In genomic region chr6:16707101-16707783, GRCh38 we compare ENCODE assay signal across 13 cellular contexts. TPM values are rescaled to one million over a fixed set of nuclear protein-coding genes. Genes with fewer than 3 reads are reported as not detected.
A peak's percentile ranks its signal among the peaks of the same experiment; 100 is the strongest.
DNase-seq lines count a peak whose midpoint lies in the region; ATAC-seq and TF ChIP-seq lines count a peak whose summit lies in the region.
"Had no signal": no experiment of that assay in that cellular context is flagged by ENCODE, and none has a peak within 500 bp of the region (broad histone marks: within the 10 kb centered on the region; RNA-seq: fewer than 3 reads in every experiment).

No MANE protein-coding gene starts in this region.

- no peaks in the 10 kb centered on the region for H3K27me3 ChIP-seq in HL-60 (ENCODE audit: insufficient read depth, poor library complexity, severe bottlenecking)
- H3K27me3 ChIP-seq: ovary had no signal

- no peaks in the 10 kb centered on the region for H3K9me3 Mint-ChIP-seq in CD14-positive monocyte
- H3K9me3 Mint-ChIP-seq in central memory CD8-positive, alpha-beta T cell = no peaks in the 10 kb centered on the region

- peaks cover 0 to under 1% (median 0%) of the 10 kb centered on the region in 3 donors for H3K27me3 Mint-ChIP-seq in CD14-positive monocyte (ENCODE audit: low read depth in 3 of 3)
- no peaks in the 10 kb centered on the region for H3K27me3 Mint-ChIP-seq in central memory CD8-positive, alpha-beta T cell

- peak overlapping the region; percentile 54 for H3K27ac ChIP-seq in HL-60 (replicated peaks)
- H3K27ac ChIP-seq: KMS-11, lower lobe of right lung, ovary, VCaP had no signal

- no peak overlapping the region for H3K4me3 ChIP-seq in HL-60 (replicated peaks; ENCODE audit: insufficient read depth, low read length)
- H3K4me3 ChIP-seq: lower lobe of right lung, ovary had no signal

- ATAC-seq in GM18907 (IDR thresholded peaks at IDR 0.05; ENCODE audit: unreplicated experiment) (peak; percentile 72), GM18867 (IDR thresholded peaks at IDR 0.05; ENCODE audit: unreplicated experiment) (no peak), GM19328 (IDR thresholded peaks at IDR 0.05; ENCODE audit: unreplicated experiment) (no peak)
- no peak for ATAC-seq in central memory CD8-positive, alpha-beta T cell (replicated peaks; ENCODE audit: extremely low read depth, poor library complexity, severe bottlenecking)

- H3K4me1 Mint-ChIP-seq in CD14-positive monocyte = peaks cover 68% of the 10 kb centered on the region
- peaks cover 54% of the 10 kb centered on the region for H3K4me1 Mint-ChIP-seq in central memory CD8-positive, alpha-beta T cell

- H3K36me3 Mint-ChIP-seq in CD14-positive monocyte = peaks cover 0 to 2% of the 10 kb centered on the region in 2 donors
- H3K36me3 Mint-ChIP-seq in central memory CD8-positive, alpha-beta T cell (ENCODE audit: insufficient read depth) = peaks cover 3% of the 10 kb centered on the region

- DNase-seq in CD14-positive monocyte (ENCODE audit: low spot score) (no peak), HL-60 (ENCODE audit: low read depth in 1 of 2, low spot score in 1 of 2) (no peak), NCI-H2171 treated with DMSO at 0.1 percent for 48 hours (lab: John Stamatoyannopoulos, UW) (no peak)
- DNase-seq in central memory CD8-positive, alpha-beta T cell (ENCODE audit: low spot score in 2 of 2) = no peak
- no peak for DNase-seq in activated CD4-positive, alpha-beta T cell treated with anti-CD3 and anti-CD28 coated beads for 4 hours
- DNase-seq: activated naive CD4-positive, alpha-beta T cell treated with Interleukin-2 at 50 U/mL for 16 hours; ovary had no signal

- peak overlapping the region; percentile 50 to 84 for H3K4me3 Mint-ChIP-seq in CD14-positive monocyte
- H3K4me3 Mint-ChIP-seq in central memory CD8-positive, alpha-beta T cell = no peak overlapping the region

- H3K27ac Mint-ChIP-seq in CD14-positive monocyte = peak overlapping the region; percentile 95 to 97 (median 96)
- H3K27ac Mint-ChIP-seq in central memory CD8-positive, alpha-beta T cell (ENCODE audit: low read depth) = peak overlapping the region; percentile 61

- no peak for TF ChIP-seq CTCF in CD14-positive monocyte (IDR thresholded peaks at IDR 0.05)
- TF ChIP-seq CTCF in HL-60 (IDR thresholded peaks at IDR 0.05; ENCODE audit: insufficient read depth, low read length) = no peak

- intact Hi-C loops in CD14-positive monocyte (cut with micrococcal nuclease) = no loop called here

RNA-seq across cellular contexts. Expression of gene ATXN1, which starts 54.0 kb away (rescaled TPM):
- polyA plus RNA-seq in CD14-positive monocyte = 10 to 100 TPM in 1 of 2 donors, 1 to 10 TPM in 1; 8.8 to 10.9 TPM
